1 cellular context compared by ENCODE assay signal in genomic region chr11:93737904-93738612, GRCh38.
TF ChIP-seq lines count a peak whose summit lies in the region.

No MANE protein-coding gene starts in this region.

TF ChIP-seq in SK-N-SH treated with all-trans-retinoic acid at 6 μM for 48 hours, 23 proteins besides CTCF, POLR2A, EP300 and RAD21 (continued from another document):
- TF ChIP-seq TSHZ2 (CRISPR knock-in tag; IDR thresholded peaks at IDR 0.05) (no peak), GLIS3 (CRISPR knock-in tag; IDR thresholded peaks at IDR 0.05) (no peak), TCF4 (CRISPR knock-in tag; IDR thresholded peaks at IDR 0.05; ENCODE audit: borderline replicate concordance) (no peak), RARB (CRISPR knock-in tag; IDR thresholded peaks at IDR 0.05) (no peak), ZC3H10 (CRISPR knock-in tag; IDR thresholded peaks at IDR 0.05) (no peak), OSR1 (CRISPR knock-in tag; IDR thresholded peaks at IDR 0.05) (no peak), CREB5 (CRISPR knock-in tag; IDR thresholded peaks at IDR 0.05; ENCODE audit: low read depth) (no peak), SNAI2 (CRISPR knock-in tag; IDR thresholded peaks at IDR 0.05) (no peak)
